In the genomic region with DNA sequence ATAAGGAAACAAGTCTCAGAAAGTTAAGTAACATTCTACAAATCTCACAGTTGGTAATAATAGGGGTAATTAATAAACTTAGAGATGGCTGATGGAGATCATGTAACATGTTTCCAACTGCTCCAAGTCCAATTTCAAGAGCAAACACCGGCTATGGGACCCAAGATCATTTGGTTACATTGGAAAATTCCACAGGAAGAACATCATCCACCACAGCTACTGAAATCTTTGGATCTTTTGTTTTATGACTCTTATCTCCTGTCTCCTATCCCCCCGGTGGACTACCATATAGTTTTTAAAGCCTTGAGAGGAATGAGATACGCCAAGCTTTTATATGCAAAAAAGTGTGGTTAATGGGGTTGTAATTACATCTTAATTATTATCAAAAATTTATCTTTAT, we compare ENCODE assay signal across 1 cellular context.
TF ChIP-seq lines count a peak whose summit lies in the region.

No MANE protein-coding gene starts in this region.

TF ChIP-seq in IMR-90, 13 proteins besides CTCF, POLR2A, EP300 and RAD21 (continued from another document):
- TF ChIP-seq, protein P1, sequence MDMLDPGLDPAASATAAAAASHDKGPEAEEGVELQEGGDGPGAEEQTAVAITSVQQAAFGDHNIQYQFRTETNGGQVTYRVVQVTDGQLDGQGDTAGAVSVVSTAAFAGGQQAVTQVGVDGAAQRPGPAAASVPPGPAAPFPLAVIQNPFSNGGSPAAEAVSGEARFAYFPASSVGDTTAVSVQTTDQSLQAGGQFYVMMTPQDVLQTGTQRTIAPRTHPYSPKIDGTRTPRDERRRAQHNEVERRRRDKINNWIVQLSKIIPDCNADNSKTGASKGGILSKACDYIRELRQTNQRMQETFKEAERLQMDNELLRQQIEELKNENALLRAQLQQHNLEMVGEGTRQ (IDR thresholded peaks at IDR 0.05; ENCODE audit: low read depth, low read length), result no peak
- TF ChIP-seq MAZ (IDR thresholded peaks at IDR 0.05; ENCODE audit: borderline replicate concordance, low read depth, low read length), result no peak
- TF ChIP-seq NFE2L2 (IDR thresholded peaks at IDR 0.05; ENCODE audit: low read depth, low read length), result no peak
- TF ChIP-seq, protein P2, sequence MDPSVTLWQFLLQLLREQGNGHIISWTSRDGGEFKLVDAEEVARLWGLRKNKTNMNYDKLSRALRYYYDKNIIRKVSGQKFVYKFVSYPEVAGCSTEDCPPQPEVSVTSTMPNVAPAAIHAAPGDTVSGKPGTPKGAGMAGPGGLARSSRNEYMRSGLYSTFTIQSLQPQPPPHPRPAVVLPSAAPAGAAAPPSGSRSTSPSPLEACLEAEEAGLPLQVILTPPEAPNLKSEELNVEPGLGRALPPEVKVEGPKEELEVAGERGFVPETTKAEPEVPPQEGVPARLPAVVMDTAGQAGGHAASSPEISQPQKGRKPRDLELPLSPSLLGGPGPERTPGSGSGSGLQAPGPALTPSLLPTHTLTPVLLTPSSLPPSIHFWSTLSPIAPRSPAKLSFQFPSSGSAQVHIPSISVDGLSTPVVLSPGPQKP (IDR thresholded peaks at IDR 0.05; ENCODE audit: borderline replicate concordance, low read depth, low read length), result no peak
- TF ChIP-seq RFX5 (IDR thresholded peaks at IDR 0.05; ENCODE audit: low read depth, low read length), result no peak
- no peak for TF ChIP-seq FOS (IDR thresholded peaks at IDR 0.05; ENCODE audit: low read depth, low read length)
- TF ChIP-seq BHLHE40 (IDR thresholded peaks at IDR 0.05; ENCODE audit: low read depth, low read length), result no peak
- TF ChIP-seq CHD1 (IDR thresholded peaks at IDR 0.05; ENCODE audit: low read depth, low read length), result no peak
- TF ChIP-seq MXI1 (IDR thresholded peaks at IDR 0.05; ENCODE audit: borderline replicate concordance, low read depth, low read length), result no peak
